In genomic region chr7:66283003-66283920, GRCh38 we compare ENCODE assay signal across 8 cellular contexts.
DNase-seq lines count a peak whose midpoint lies in the region; FAIRE-seq and TF ChIP-seq lines count a peak whose summit lies in the region.

No MANE protein-coding gene starts in this region.

- H3K27me3 Mint-ChIP-seq in endodermal cell (ENCODE audit: insufficient read depth) (no peaks in the 10 kb centered on the region), H9 (ENCODE audit: low read depth) (no peaks in the 10 kb centered on the region)

- no peak overlapping the region for H3K4ac ChIP-seq in H9 (ENCODE audit: low read depth, low read length)

- no peak overlapping the region for H2BK5ac ChIP-seq in H9 (ENCODE audit: insufficient read length, low read length)

- H3K4me3 Mint-ChIP-seq in endodermal cell (no peak overlapping the region), H9 (no peak overlapping the region)

- H3K9me3 ChIP-seq in esophagus squamous epithelium, result no peaks in the 10 kb centered on the region
- H3K9me3 ChIP-seq in endodermal cell (ENCODE audit: control insufficient read depth, low read length), result no peaks in the 10 kb centered on the region
- H3K9me3 ChIP-seq in H9 (ENCODE audit: control insufficient read depth, low read depth, low read length), result no peaks in the 10 kb centered on the region
- no peaks in the 10 kb centered on the region; the same call in 1 of the 2 replicates for H3K9me3 ChIP-seq in SJCRH30 (replicated peaks)

- H3K9me3 Mint-ChIP-seq in endodermal cell, result peaks cover 4% of the 10 kb centered on the region
- H3K9me3 Mint-ChIP-seq in H9, result peaks cover 2 to 3% of the 10 kb centered on the region in 2 experiments

- H3K4me3 ChIP-seq in esophagus squamous epithelium (no peak overlapping the region), retinal pigment epithelial cell (ENCODE audit: low read length) (no peak overlapping the region), endodermal cell (ENCODE audit: low read length) (no peak overlapping the region), SJCRH30 (no peak overlapping the region)

- H4K5ac ChIP-seq in H9 (ENCODE audit: insufficient read length, low read depth, low read length), result no peak overlapping the region

- no peak overlapping the region for H2BK12ac ChIP-seq in H9 (ENCODE audit: insufficient read length, low read depth, low read length)

- no peak overlapping the region for H2BK120ac ChIP-seq in H9 (ENCODE audit: low read depth, low read length, poor library complexity, severe bottlenecking)

- 64 to 74% methylated on average over 4 to 5 of the region's 5 CpGs for WGBS in esophagus squamous epithelium, 2 donors
- WGBS in endodermal cell (ENCODE audit: insufficient coverage in 1 of 2, insufficient read length in 1 of 2), 2 experiments, result 91 to 98% methylated on average over 1 to 5 of the region's 5 CpGs
- no CpG with 5 or more reads among the region's 5 CpGs for WGBS in H9 (ENCODE audit: extremely low coverage, insufficient read length, low lambda C conversion rate)

- H3K56ac ChIP-seq in H9 (ENCODE audit: insufficient read length, low read depth, low read length), result no peak overlapping the region

- H3K27ac Mint-ChIP-seq in endodermal cell (no peak overlapping the region), H9 (no peak overlapping the region; a peak in 1 of 7 replicates)

- intact Hi-C loops in esophagus squamous epithelium (cut with DNase I), result no loop called here

- TF ChIP-seq CTCF in esophagus squamous epithelium (IDR thresholded peaks at IDR 0.05) (no peak), retinal pigment epithelial cell (conservative IDR thresholded peaks at IDR 0.05; ENCODE audit: low read depth, low read length) (no peak), endodermal cell (conservative IDR thresholded peaks at IDR 0.05) (no peak), H9 (conservative IDR thresholded peaks at IDR 0.05) (no peak)

- no peak overlapping the region for H4K91ac ChIP-seq in H9 (ENCODE audit: insufficient read length, low read depth, low read length)

- H3K36me3 Mint-ChIP-seq in endodermal cell (ENCODE audit: low read depth) (peaks cover 10% of the 10 kb centered on the region), H9 (ENCODE audit: insufficient read depth in 1 of 3, low read depth in 3 of 3) (peaks cover 2 to 4% (median 3%) of the 10 kb centered on the region in 3 experiments; a peak in 6 of 7 replicates)

- no peak overlapping the region for H2AK5ac ChIP-seq in H9 (ENCODE audit: insufficient read length, low read length)

- no peaks in the 10 kb centered on the region for H3K79me2 ChIP-seq in H9 (ENCODE audit: insufficient read depth, low read length)

- no peak overlapping the region for H3K9ac ChIP-seq in endodermal cell (ENCODE audit: extremely low read depth, low read length, poor library complexity, severe bottlenecking)
- H3K9ac ChIP-seq in H9 (ENCODE audit: extremely low read depth, insufficient read length, low read length), result no peak overlapping the region

- H3K23ac ChIP-seq in H9 (ENCODE audit: insufficient read length, low read depth, low read length), result no peak overlapping the region

- H2BK15ac ChIP-seq in H9 (ENCODE audit: low read depth, low read length), result no peak overlapping the region

- FAIRE-seq in RCC 7860 (lab: Jason Lieb, UNC), result peak; percentile 97

- H3K36me3 ChIP-seq in esophagus squamous epithelium (no peaks in the 10 kb centered on the region), endodermal cell (ENCODE audit: control insufficient read depth, insufficient read depth, low read length) (no peaks in the 10 kb centered on the region), SJCRH30 (no peaks in the 10 kb centered on the region)

- H3K4me2 ChIP-seq in H9 (ENCODE audit: insufficient read depth, insufficient read length, low read length), result no peak overlapping the region

- H3K4me1 Mint-ChIP-seq in endodermal cell (peaks cover 11% of the 10 kb centered on the region), H9 (peaks cover 9 to 12% of the 10 kb centered on the region in 2 experiments)

- no peak overlapping the region for H3T11ph ChIP-seq in H9 (ENCODE audit: low read length)

- no peak for TF ChIP-seq POLR2A in esophagus squamous epithelium (IDR thresholded peaks at IDR 0.05)

- DNase-seq in Daoy (ENCODE audit: low read depth) (peak; percentile 85), RCC 7860 (ENCODE audit: low spot score) (peak; percentile 83), esophagus squamous epithelium (lab: John Stamatoyannopoulos, UW) (no peak), retinal pigment epithelial cell (ENCODE audit: low read depth) (peak; percentile 59), endodermal cell (no peak), H9 (no peak), SJCRH30 (no peak)
- no peak for DNase-seq in stimulated activated CD4-positive, alpha-beta T cell treated with anti-CD3 and anti-CD28 coated beads, Interleukin-4, amount 100 ng/mL, for 1 hour

- no peak overlapping the region for H3K18ac ChIP-seq in H9 (ENCODE audit: insufficient read length, low read depth, low read length)

- H3K23me2 ChIP-seq in H9 (ENCODE audit: insufficient read length, low read depth, low read length, poor library complexity, severe bottlenecking), result no peaks in the 10 kb centered on the region

- H3K79me1 ChIP-seq in H9 (ENCODE audit: insufficient read depth, low read depth, low read length, poor library complexity, severe bottlenecking), result no peaks in the 10 kb centered on the region

- no peak overlapping the region for H2AFZ ChIP-seq in H9 (ENCODE audit: low read length)

- H3K4me1 ChIP-seq in esophagus squamous epithelium (peaks cover 8 to 30% (median 24%) of the 10 kb centered on the region in 3 donors), endodermal cell (ENCODE audit: control insufficient read depth, insufficient read depth, low read length) (peaks cover 4% of the 10 kb centered on the region), H9 (ENCODE audit: insufficient read depth, low read length) (no peaks in the 10 kb centered on the region), SJCRH30 (peaks cover 5% of the 10 kb centered on the region)

- peak overlapping the region; percentile 42 to 78 (median 64) for H3K27ac ChIP-seq in esophagus squamous epithelium
- H3K27ac ChIP-seq in endodermal cell (ENCODE audit: low read depth, low read length), result no peak overlapping the region
- H3K27ac ChIP-seq in H9 (ENCODE audit: insufficient read length, low read depth, low read length), result no peak overlapping the region
- H3K27ac ChIP-seq in SJCRH30, result no peak overlapping the region

- no peaks in the 10 kb centered on the region for H3K27me3 ChIP-seq in esophagus squamous epithelium
- H3K27me3 ChIP-seq in endodermal cell (ENCODE audit: control insufficient read depth, insufficient read depth, low read length, poor library complexity, severe bottlenecking), result no peaks in the 10 kb centered on the region
- no peaks in the 10 kb centered on the region for H3K27me3 ChIP-seq in H9 (ENCODE audit: insufficient read depth, low read length)
- H3K27me3 ChIP-seq in SJCRH30, result no peaks in the 10 kb centered on the region

- H4K20me1 ChIP-seq in H9 (ENCODE audit: control insufficient read depth, insufficient read depth, insufficient read length), result no peaks in the 10 kb centered on the region

- H4K8ac ChIP-seq in H9 (replicated peaks; ENCODE audit: insufficient read length, low read depth, low read length), result no peak overlapping the region

- H3K14ac ChIP-seq in H9 (ENCODE audit: insufficient read depth, low read length), result no peak overlapping the region

- no peak overlapping the region for H2BK20ac ChIP-seq in H9 (ENCODE audit: low read depth, low read length, poor library complexity, severe bottlenecking)

Comparison
In these comparisons a context has a peak if more than half of its experiments do, and no peak if none do; other contexts are left out.
1. DNase-seq: peak in Daoy (single experiment), RCC 7860 (single experiment) and retinal pigment epithelial cell (single experiment); none in esophagus squamous epithelium (single experiment), stimulated activated CD4-positive, alpha-beta T cell treated with anti-CD3 and anti-CD28 coated beads, Interleukin-4, amount 100 ng/mL, for 1 hour (single experiment), endodermal cell (single experiment), H9 (single experiment) and SJCRH30 (0 of 2).
2. H3K27ac ChIP-seq: peak in esophagus squamous epithelium (4 of 4); none in endodermal cell (single experiment), H9 (single experiment) and SJCRH30 (single experiment).